27 cellular contexts compared by ENCODE assay signal in the genomic region with DNA sequence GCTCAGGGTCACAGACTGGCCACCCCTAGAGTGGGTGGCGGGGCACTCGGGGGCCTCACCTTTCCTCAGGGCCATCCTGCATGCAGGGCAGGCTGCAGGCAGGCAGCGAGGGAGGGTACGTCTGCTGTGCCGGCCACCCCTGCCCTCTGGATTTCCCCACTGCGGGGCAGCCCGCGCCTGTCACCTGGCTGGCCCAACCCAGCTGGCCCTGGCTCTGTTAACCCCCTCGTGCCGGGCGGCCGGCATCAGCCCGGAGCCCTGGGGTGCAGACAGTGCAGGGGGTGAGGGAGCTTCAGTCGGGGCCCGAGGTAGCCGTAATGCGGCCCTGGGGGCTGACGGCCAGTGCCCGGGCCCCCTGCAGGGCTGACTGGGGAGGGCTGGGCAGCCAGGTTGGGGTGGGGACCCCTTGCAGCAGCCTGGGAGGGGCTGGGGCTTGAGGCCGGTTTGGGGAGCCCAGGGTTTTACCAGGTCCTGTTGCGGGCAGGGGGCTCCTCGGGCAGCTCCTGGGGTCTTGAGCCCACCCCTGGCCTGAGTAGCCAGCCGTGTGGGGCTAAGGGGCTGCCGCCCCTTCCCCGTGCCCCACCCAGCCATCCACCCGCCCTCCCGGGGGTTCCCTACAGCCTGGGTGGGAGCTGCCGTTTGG. TPM values are rescaled to one million over a fixed set of nuclear protein-coding genes. Genes with fewer than 3 reads are reported as not detected.
DNase-seq lines count a peak whose midpoint lies in the region; ATAC-seq, FAIRE-seq and TF ChIP-seq lines count a peak whose summit lies in the region.
"Had no signal": no experiment of that assay in that cellular context is flagged by ENCODE, and none has a peak within 500 bp of the region (broad histone marks: within the 10 kb centered on the region; RNA-seq: fewer than 3 reads in every experiment).

A gene (minus strand): TSS at position 128 of the 643 bp plus-strand sequence. CDS start 53 bp downstream, at position 75.

- no CpG with 5 or more reads among the region's 28 CpGs for WGBS in HepG2 (ENCODE audit: low lambda C conversion rate)
- WGBS in mammary epithelial cell (ENCODE audit: low coverage, missing lambda C conversion rate): 27% methylated on average over 8 of the region's 28 CpGs

- H3K4me2 ChIP-seq in HepG2 (ENCODE audit: low read depth, low read length) (peak within 1 kb of the TSS; percentile 92), mammary epithelial cell (ENCODE audit: insufficient read depth, low read depth, low read length) (no peak within 1 kb of the TSS)

- H3K4me1 ChIP-seq in Peyer's patch (no peaks in the 10 kb centered on the region), HepG2 (ENCODE audit: insufficient read depth, low read length) (peaks cover 25% of the 10 kb centered on the region), mammary epithelial cell (ENCODE audit: insufficient read depth, low read length) (peaks cover 3% of the 10 kb centered on the region)

- H4K20me1 ChIP-seq in HepG2 (ENCODE audit: insufficient read depth, low read length): no peaks in the 10 kb centered on the region
- no peaks in the 10 kb centered on the region for H4K20me1 ChIP-seq in mammary epithelial cell (ENCODE audit: insufficient read depth, low read length)

- DNase-seq in GM12892 (ENCODE audit: insufficient read length) (peak; percentile 21), Peyer's patch (peak in 2 of 3 donors; percentile 41 to 53), HepG2 (ENCODE audit: low spot score) (no peak), progenitor cell of endocrine pancreas (ENCODE audit: low spot score, unreplicated experiment) (peak; percentile 9), mammary epithelial cell (no peak), NCI-H187 (lab: John Stamatoyannopoulos, UW) (no peak), NCI-H1930 (lab: John Stamatoyannopoulos, UW) (no peak)
- DNase-seq in activated effector memory CD4-positive, alpha-beta T cell treated with anti-CD3 and anti-CD28 coated beads, Interleukin-2, amount 50 U/mL, for 16 hours: no peak
- DNase-seq: activated CD4-positive, alpha-beta memory T cell treated with anti-CD3 and anti-CD28 coated beads for 36 hours; AML-193; CD8-positive, alpha-beta memory T cell; DMS153; effector memory CD4-positive, alpha-beta T cell; foreskin melanocyte; GDM1; KG1; NCI-H1436 treated with DMSO at 0.1 percent for 48 hours; NK-92 treated with Interleukin-12 subunit alpha and Interleukin-12 subunit beta, amount 100 ng/mL, for 24 hours; stimulated activated CD4-positive, alpha-beta T cell treated with anti-CD3 and anti-CD28 coated beads, Interleukin-4, amount 100 ng/mL, for 4 hours; transverse colon had no signal

- TF ChIP-seq EP300 in HepG2 (IDR thresholded peaks at IDR 0.05; ENCODE audit: low read depth in 2 of 2, low read length in 2 of 2): no peak
- TF ChIP-seq EP300 in HepG2 (CRISPR knock-in tag; IDR thresholded peaks at IDR 0.05; ENCODE audit: borderline replicate concordance): no peak

- dilution Hi-C loops in mammary epithelial cell (cut with HindIII; ENCODE audit: low sequenced_read_pairs): no loop called here

- TF ChIP-seq POLR2A in GM12892 (IDR thresholded peaks at IDR 0.05; ENCODE audit: low read depth, low read length) (no peak), Peyer's patch (IDR thresholded peaks at IDR 0.05) (no peak), HepG2 (IDR thresholded peaks at IDR 0.05; ENCODE audit: insufficient read depth in 1 of 2, low read depth in 2 of 2, low read length in 2 of 2) (no peak)

- H3K27me3 Mint-ChIP-seq in progenitor cell of endocrine pancreas: no peaks in the 10 kb centered on the region
- H3K27me3 Mint-ChIP-seq: activated CD4-positive, alpha-beta memory T cell treated with anti-CD3 and anti-CD28 coated beads for 36 hours; brain; CD8-positive, alpha-beta memory T cell had no signal

- intact Hi-C loops in HepG2 (cut with micrococcal nuclease; ENCODE audit: unreplicated experiment) (loop anchor here (1.0 kb wide), 1 partner anchor 19 kb away; no protein-coding TSS in a partner anchor), mammary epithelial cell (cut with micrococcal nuclease) (no loop called here)

- peaks cover 0 to 18% (median 0%) of the 10 kb centered on the region in 3 donors for H3K36me3 ChIP-seq in Peyer's patch
- H3K36me3 ChIP-seq in HepG2 (replicated peaks in 1 of 2; ENCODE audit: control insufficient read depth in 1 of 2, insufficient read depth in 2 of 2, low read length in 2 of 2): 0 out of 5 replicates have a peak, but pooled peaks cover 0 to 4% of the 10 kb centered on the region in 2 experiments
- H3K36me3 ChIP-seq in mammary epithelial cell (ENCODE audit: insufficient read depth, low read length): no peaks in the 10 kb centered on the region
- H3K36me3 ChIP-seq: transverse colon had no signal

- H3K27ac ChIP-seq in Peyer's patch (no peak within 1 kb of the TSS), HepG2 (ENCODE audit: extremely low read length, insufficient read depth, low read length) (peak within 1 kb of the TSS; percentile 65), mammary epithelial cell (ENCODE audit: insufficient read depth, low read depth, low read length) (no peak within 1 kb of the TSS)
- H3K27ac ChIP-seq: transverse colon had no signal

- no TSS peak for BruUV-seq in HepG2 (replicated peaks; lab: Mats Ljungman, UMichigan)
- no TSS peak for BruUV-seq in mammary epithelial cell (replicated peaks; lab: Mats Ljungman, UMichigan)

- TF ChIP-seq CTCF in Peyer's patch (IDR thresholded peaks at IDR 0.05): no peak
- TF ChIP-seq CTCF in HepG2 (CRISPR knock-in tag; IDR thresholded peaks at IDR 0.05): peak; percentile 25; the same call in 1 of the 2 replicates
- TF ChIP-seq CTCF in progenitor cell of endocrine pancreas (IDR thresholded peaks at IDR 0.05; ENCODE audit: unreplicated experiment): no peak
- TF ChIP-seq CTCF in mammary epithelial cell (conservative IDR thresholded peaks at IDR 0.05 in 1 of 2, IDR thresholded peaks at IDR 0.05 in 1 of 2; ENCODE audit: extremely low read depth in 1 of 2, insufficient read depth in 1 of 2, low read depth in 1 of 2, low read length in 2 of 2): no peak

- peaks cover 6% of the 10 kb centered on the region for H3K36me3 Mint-ChIP-seq in progenitor cell of endocrine pancreas (ENCODE audit: insufficient read depth)

- H3K27ac Mint-ChIP-seq in progenitor cell of endocrine pancreas: peak within 1 kb of the TSS; percentile 62
- H3K27ac Mint-ChIP-seq: activated CD4-positive, alpha-beta memory T cell treated with anti-CD3 and anti-CD28 coated beads for 36 hours; activated T-helper 2 cell treated with anti-CD3 and anti-CD28 coated beads, Interferon-gamma antibody, Interleukin-2, Interleukin-4, amounts not matched to agents 10 μg/mL and 5 μg/mL and 100 μg/mL, durations not matched to agents 14 hours and 24 hours and 36 hours; brain had no signal

- H2AFZ ChIP-seq in HepG2 (ENCODE audit: low read length): no peak within 1 kb of the TSS
- no peak within 1 kb of the TSS for H2AFZ ChIP-seq in mammary epithelial cell (ENCODE audit: low read depth, low read length)

- POLR2A ChIA-PET in HepG2 (lab: Yijun Ruan, JAX): interaction anchor here (0.5 to 5.5 kb wide), 10 partner anchors 11 to 149 kb away, joined by 3 to 57 read pairs (median 4); a partner anchor contains a TSS

- CTCF ChIA-PET in HepG2 (lab: Yijun Ruan, JAX; ENCODE audit: low intra/inter-chr PET ratio, low total read pairs): interaction anchor here (1.7 kb wide), 1 partner anchor 19 kb away, joined by 4 read pairs; no protein-coding TSS in a partner anchor
- CTCF ChIA-PET in mammary epithelial cell (lab: Charles Lee; ENCODE audit: low non-redundant PET): interaction anchor here (0.9 kb wide), 1 partner anchor 88 kb away, joined by 5 read pairs; a partner anchor contains a TSS

- no peak within 1 kb of the TSS for H3K4me3 Mint-ChIP-seq in progenitor cell of endocrine pancreas (ENCODE audit: low read depth)
- H3K4me3 Mint-ChIP-seq: activated CD4-positive, alpha-beta memory T cell treated with anti-CD3 and anti-CD28 coated beads for 36 hours; brain; CD8-positive, alpha-beta memory T cell had no signal

- H3K9me3 Mint-ChIP-seq in progenitor cell of endocrine pancreas (ENCODE audit: low read depth): no peaks in the 10 kb centered on the region

- no peaks in the 10 kb centered on the region for H3K79me2 ChIP-seq in HepG2 (ENCODE audit: insufficient read depth, low read length)
- H3K79me2 ChIP-seq in mammary epithelial cell (ENCODE audit: insufficient read depth, low read length): peaks cover 2% of the 10 kb centered on the region

- H3K4me3 ChIP-seq in Peyer's patch: no peak within 1 kb of the TSS
- peak within 1 kb of the TSS; percentile 53 to 75 (median 59) for H3K4me3 ChIP-seq in HepG2 (replicated peaks in 1 of 3; ENCODE audit: insufficient read depth in 1 of 3, low read depth in 2 of 3, low read length in 3 of 3)
- H3K4me3 ChIP-seq in mammary epithelial cell (replicated peaks in 1 of 3; ENCODE audit: insufficient read depth in 1 of 3, low read depth in 2 of 3, low read length in 3 of 3): no peak within 1 kb of the TSS
- H3K4me3 ChIP-seq: transverse colon had no signal

- no peak for TF ChIP-seq RAD21 in HepG2 (CRISPR knock-in tag; IDR thresholded peaks at IDR 0.05)

- no peaks in the 10 kb centered on the region for H3K27me3 ChIP-seq in Peyer's patch
- no peaks in the 10 kb centered on the region for H3K27me3 ChIP-seq in HepG2 (ENCODE audit: control insufficient read depth in 1 of 2, insufficient read depth in 2 of 2, low read length in 2 of 2)
- H3K27me3 ChIP-seq in mammary epithelial cell (ENCODE audit: insufficient read depth, low read length): no peaks in the 10 kb centered on the region
- H3K27me3 ChIP-seq: transverse colon had no signal

- H3K4me1 Mint-ChIP-seq in progenitor cell of endocrine pancreas (ENCODE audit: low read depth): peaks cover 3% of the 10 kb centered on the region
- H3K4me1 Mint-ChIP-seq: brain had no signal

- in situ Hi-C loops in HepG2 (cut with HindIII; ENCODE audit: extremely low pct_ligation_motif_present, low pct_unique_long_range_greater_than_20kb) (no loop called here), mammary epithelial cell (cut with MboI; ENCODE audit: low sequenced_read_pairs in 2 of 2) (no loop called here)

- H3K9me3 ChIP-seq in Peyer's patch (peaks cover 0 to 4% (median 0%) of the 10 kb centered on the region in 4 donors), HepG2 (ENCODE audit: low read length) (peaks cover 14% of the 10 kb centered on the region), mammary epithelial cell (replicated peaks; ENCODE audit: insufficient read depth, low read length) (peaks cover 6% of the 10 kb centered on the region)

- H3K9ac ChIP-seq in HepG2 (ENCODE audit: insufficient read depth, low read depth, low read length) (peak within 1 kb of the TSS; percentile 73), mammary epithelial cell (ENCODE audit: insufficient read depth, low read length) (no peak within 1 kb of the TSS)

- peak; percentile 45 for ATAC-seq in HepG2
- ATAC-seq: activated CD4-positive, CD25-positive, alpha-beta regulatory T cell treated with anti-CD3 and anti-CD28 coated beads, Interleukin-2, amount 50 U/mL, for 24 hours had no signal

- FAIRE-seq in GM12892 (lab: Jason Lieb, UNC) (no peak), HepG2 (lab: Jason Lieb, UNC) (no peak)
- FAIRE-seq: RCC 7860, TTC549 had no signal

RNA-seq across cellular contexts. Expression of the gene that starts here (rescaled TPM):
- 0.13 TPM for polyA plus RNA-seq in GM12892 (2012; ENCODE audit: missing spikeins)
- total RNA-seq in Peyer's patch: under 1 TPM in 1 of 4 donors, not detected in 3; 0.35 TPM
- total RNA-seq in HepG2 (2016; rRNA removed; fragmentation: Illumina TruSeq; extraction: Trizol): 0.81 and 2.4 TPM in 2 replicates
- 0.26 and 0.30 TPM in 2 replicates for total RNA-seq in HepG2 (2016; cell fraction: cytosol; rRNA removed; fragmentation: Illumina TruSeq; extraction: Trizol; ENCODE audit: low read depth)
- total RNA-seq in HepG2 (2016; cell fraction: insoluble cytoplasmic fraction; rRNA removed; fragmentation: Illumina TruSeq; extraction: Trizol): 1.4 and 2.1 TPM in 2 replicates
- total RNA-seq in HepG2 (2016; cell fraction: membrane; rRNA removed; fragmentation: Illumina TruSeq; extraction: Trizol): 0.79 and 0.87 TPM in 2 replicates
- total RNA-seq in HepG2 (2016; cell fraction: nucleus; rRNA removed; fragmentation: Illumina TruSeq; extraction: Trizol): 2.0 TPM in 2 replicates
- polyA plus RNA-seq in HepG2 (2011; rRNA removed): 0.34 and 0.95 TPM in 2 replicates
- 0.55 and 0.68 TPM in 2 replicates for polyA plus RNA-seq in HepG2 (2011; cell fraction: cytosol; rRNA removed)
- 2.1 and 2.3 TPM in 2 replicates for polyA plus RNA-seq in HepG2 (2011; cell fraction: nucleus; rRNA removed)
- polyA plus RNA-seq in HepG2 (2012): 0.31 and 0.49 TPM in 2 replicates
- 0.14 and 0.37 TPM in 2 replicates for polyA plus RNA-seq in HepG2 (2016; cell fraction: cytosol; fragmentation: Illumina TruSeq; extraction: Trizol; ENCODE audit: low read depth)
- 0.97 and 1.1 TPM in 2 replicates for polyA plus RNA-seq in HepG2 (2016; cell fraction: insoluble cytoplasmic fraction; fragmentation: Illumina TruSeq; extraction: Trizol; ENCODE audit: low read depth)
- polyA plus RNA-seq in HepG2 (2016; cell fraction: membrane; fragmentation: Illumina TruSeq; extraction: Trizol; ENCODE audit: low read depth): 0.45 and 0.69 TPM in 2 replicates
- polyA plus RNA-seq in HepG2 (2016; cell fraction: nucleus; fragmentation: Illumina TruSeq; extraction: Trizol; ENCODE audit: insufficient read depth, low read depth): 2.3 and 2.7 TPM in 2 replicates
- 1.5 TPM in 1 of 2 replicates, not detected in the other for polyA minus RNA-seq in HepG2 (2011; rRNA and poly(A)+ RNA removed; ENCODE audit: low replicate concordance)
- 0.59 TPM in 1 of 2 replicates, not detected in the other for polyA minus RNA-seq in HepG2 (2011; cell fraction: cytosol; rRNA and poly(A)+ RNA removed)
- 0.50 and 0.77 TPM in 2 replicates for polyA minus RNA-seq in HepG2 (2011; cell fraction: nucleus; rRNA and poly(A)+ RNA removed)
- 0.60 and 1.2 TPM in 2 replicates for total RNA-seq in progenitor cell of endocrine pancreas
- not detected for total RNA-seq in mammary epithelial cell
- polyA plus RNA-seq in mammary epithelial cell: not detected
- polyA minus RNA-seq in mammary epithelial cell: not detected
- total RNA-seq: activated CD4-positive, alpha-beta memory T cell treated with anti-CD3 and anti-CD28 coated beads for 36 hours; activated T-helper 2 cell treated with anti-CD3 and anti-CD28 coated beads, Interferon-gamma antibody, Interleukin-2, Interleukin-4, amounts not matched to agents 10 μg/mL and 5 μg/mL and 100 μg/mL, durations not matched to agents 14 hours and 24 hours and 36 hours; CD8-positive, alpha-beta memory T cell; right cardiac atrium; SK-MEL-5 had no signal
- polyA plus RNA-seq: CD8-positive, alpha-beta memory T cell had no signal

Comparison
In these comparisons a context has a peak if more than half of its experiments do, and no peak if none do; other contexts are left out.
1. Peak in DNase-seq in Peyer's patch; RNA of the gene not detected or under 1 TPM.
2. DNase-seq: peak in GM12892 (single experiment) and progenitor cell of endocrine pancreas (single experiment); none in HepG2 (single experiment), mammary epithelial cell (single experiment), NCI-H187 (0 of 2), activated effector memory CD4-positive, alpha-beta T cell treated with anti-CD3 and anti-CD28 coated beads, Interleukin-2, amount 50 U/mL, for 16 hours (single experiment) and NCI-H1930 (0 of 2).
3. H3K4me3 ChIP-seq: peak in HepG2 (3 of 3); none in Peyer's patch (0 of 4) and mammary epithelial cell (0 of 3).